In the genomic region with DNA sequence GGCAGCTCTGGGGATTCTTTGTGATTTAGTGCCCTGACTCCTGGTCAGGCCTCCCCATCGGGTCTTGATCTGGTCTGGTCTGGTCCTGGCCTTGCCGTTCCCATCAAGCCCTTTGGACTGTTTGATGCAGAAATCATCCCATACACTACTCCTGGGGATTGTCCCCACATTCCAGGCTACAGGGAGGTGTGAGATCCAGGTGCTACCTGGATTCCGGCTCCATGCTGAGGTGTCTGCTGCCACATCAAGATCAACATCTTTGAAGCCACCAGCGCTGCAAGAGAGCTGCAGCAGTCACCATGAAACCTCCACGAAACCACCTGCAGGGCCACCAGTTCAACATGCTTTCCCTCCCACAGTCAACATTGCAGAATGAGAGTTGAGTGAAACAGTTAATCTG, we compare ENCODE assay signal across 29 cellular contexts.
"Had no signal": no experiment of that assay in that cellular context is flagged by ENCODE, and none has a peak within 500 bp of the region (broad histone marks: within the 10 kb centered on the region; RNA-seq: fewer than 3 reads in every experiment).

No MANE protein-coding gene starts in this region.

- H3K79me2 ChIP-seq: parathyroid adenoma had no signal

- H3K27ac Mint-ChIP-seq: naive B cell; naive thymus-derived CD8-positive, alpha-beta T cell; natural killer cell treated with Interleukin-12 subunit alpha and Interleukin-12 subunit beta and Interleukin-15 and Interleukin-18, amount 100 ng/mL, for 72 hours; nephron progenitor cell; progenitor cell of endocrine pancreas; stimulated activated effector memory CD8-positive, alpha-beta T cell treated with anti-CD3 and anti-CD28 coated beads, Interleukin-12 subunit alpha, Interleukin-12 subunit beta, amount 100 ng/mL, for 72 hours; stimulated activated naive CD8-positive, alpha-beta T cell treated with anti-CD3 and anti-CD28 coated beads, Interleukin-15, Interleukin-2, amounts not matched to agents 100 ng/mL and 50 ng/mL, for 24 hours had no signal

- DNase-seq: naive B cell; naive thymus-derived CD8-positive, alpha-beta T cell; nephron progenitor cell; occipital lobe; ovary; posterior cingulate gyrus; psoas muscle; right cardiac atrium; right lobe of liver; sigmoid colon; small intestine; stimulated activated CD4-positive, alpha-beta T cell treated with anti-CD3 and anti-CD28 coated beads, Interleukin-15, amount 100 ng/mL, for 24 hours; stimulated activated CD4-positive, alpha-beta T cell treated with anti-CD3 and anti-CD28 coated beads, Interleukin-2, amount 100 ng/mL, for 24 hours; stimulated activated CD4-positive, alpha-beta T cell treated with anti-CD3 and anti-CD28 coated beads, Interleukin-2, amount 100 ng/mL, for 48 hours; stimulated activated CD4-positive, alpha-beta T cell treated with anti-CD3 and anti-CD28 coated beads, Interleukin-4, amount 100 ng/mL, for 24 hours; stimulated activated naive CD4-positive, alpha-beta T cell; stomach; testis; tibial artery; transverse colon; upper lobe of left lung had no signal

- H3K9me3 ChIP-seq: ovary, psoas muscle, right lobe of liver, sigmoid colon, stomach, testis, transverse colon, upper lobe of left lung, vagina had no signal

- H3K4me3 Mint-ChIP-seq: naive B cell; naive thymus-derived CD8-positive, alpha-beta T cell; natural killer cell treated with Interleukin-12 subunit alpha and Interleukin-12 subunit beta and Interleukin-15 and Interleukin-18, amount 100 ng/mL, for 72 hours; nephron progenitor cell; neural crest cell; stimulated activated effector memory CD8-positive, alpha-beta T cell treated with anti-CD3 and anti-CD28 coated beads, Interleukin-12 subunit alpha, Interleukin-12 subunit beta, amount 100 ng/mL, for 72 hours; stimulated activated naive CD8-positive, alpha-beta T cell treated with anti-CD3 and anti-CD28 coated beads, Interleukin-15, Interleukin-2, amounts not matched to agents 100 ng/mL and 50 ng/mL, for 24 hours had no signal

- H3K9me3 Mint-ChIP-seq: natural killer cell treated with Interleukin-12 subunit alpha and Interleukin-12 subunit beta and Interleukin-15 and Interleukin-18, amount 100 ng/mL, for 72 hours had no signal

- H3K9ac ChIP-seq: parathyroid adenoma had no signal

- H3K36me3 Mint-ChIP-seq: naive thymus-derived CD8-positive, alpha-beta T cell; natural killer cell treated with Interleukin-12 subunit alpha and Interleukin-12 subunit beta and Interleukin-15 and Interleukin-18, amount 100 ng/mL, for 72 hours; stimulated activated effector memory CD8-positive, alpha-beta T cell treated with anti-CD3 and anti-CD28 coated beads, Interleukin-12 subunit alpha, Interleukin-12 subunit beta, amount 100 ng/mL, for 72 hours had no signal

- FAIRE-seq: small intestine, urothelium cell line had no signal

- H3K4me3 ChIP-seq: ovary, psoas muscle, right lobe of liver, sigmoid colon, stomach, testis, tibial artery, transverse colon, upper lobe of left lung, vagina had no signal

- ATAC-seq: naive thymus-derived CD8-positive, alpha-beta T cell; natural killer cell treated with Interleukin-12 subunit alpha and Interleukin-12 subunit beta and Interleukin-15 and Interleukin-18, amount 100 ng/mL, for 72 hours; psoas muscle; right cardiac atrium; right lobe of liver; stimulated activated effector memory CD8-positive, alpha-beta T cell treated with anti-CD3 and anti-CD28 coated beads, Interleukin-12 subunit alpha, Interleukin-12 subunit beta, amount 100 ng/mL, for 72 hours had no signal

- H3K4me1 Mint-ChIP-seq: naive thymus-derived CD8-positive, alpha-beta T cell; stimulated activated effector memory CD8-positive, alpha-beta T cell treated with anti-CD3 and anti-CD28 coated beads, Interleukin-12 subunit alpha, Interleukin-12 subunit beta, amount 100 ng/mL, for 72 hours had no signal

- H2AFZ ChIP-seq: parathyroid adenoma had no signal

- H3K4me1 ChIP-seq: parathyroid adenoma, psoas muscle, right lobe of liver, tibial artery, vagina had no signal

- H3K27ac ChIP-seq: ovary, parathyroid adenoma, psoas muscle, right lobe of liver, sigmoid colon, stomach, testis, tibial artery, transverse colon, upper lobe of left lung, vagina had no signal

- H3K27me3 ChIP-seq: ovary, right lobe of liver, sigmoid colon, stomach, testis, transverse colon, upper lobe of left lung, vagina had no signal

- H3K36me3 ChIP-seq: ovary, right lobe of liver, sigmoid colon, stomach, tibial artery, transverse colon, upper lobe of left lung, vagina had no signal
